20 cellular contexts compared by ENCODE assay signal in the genomic region with DNA sequence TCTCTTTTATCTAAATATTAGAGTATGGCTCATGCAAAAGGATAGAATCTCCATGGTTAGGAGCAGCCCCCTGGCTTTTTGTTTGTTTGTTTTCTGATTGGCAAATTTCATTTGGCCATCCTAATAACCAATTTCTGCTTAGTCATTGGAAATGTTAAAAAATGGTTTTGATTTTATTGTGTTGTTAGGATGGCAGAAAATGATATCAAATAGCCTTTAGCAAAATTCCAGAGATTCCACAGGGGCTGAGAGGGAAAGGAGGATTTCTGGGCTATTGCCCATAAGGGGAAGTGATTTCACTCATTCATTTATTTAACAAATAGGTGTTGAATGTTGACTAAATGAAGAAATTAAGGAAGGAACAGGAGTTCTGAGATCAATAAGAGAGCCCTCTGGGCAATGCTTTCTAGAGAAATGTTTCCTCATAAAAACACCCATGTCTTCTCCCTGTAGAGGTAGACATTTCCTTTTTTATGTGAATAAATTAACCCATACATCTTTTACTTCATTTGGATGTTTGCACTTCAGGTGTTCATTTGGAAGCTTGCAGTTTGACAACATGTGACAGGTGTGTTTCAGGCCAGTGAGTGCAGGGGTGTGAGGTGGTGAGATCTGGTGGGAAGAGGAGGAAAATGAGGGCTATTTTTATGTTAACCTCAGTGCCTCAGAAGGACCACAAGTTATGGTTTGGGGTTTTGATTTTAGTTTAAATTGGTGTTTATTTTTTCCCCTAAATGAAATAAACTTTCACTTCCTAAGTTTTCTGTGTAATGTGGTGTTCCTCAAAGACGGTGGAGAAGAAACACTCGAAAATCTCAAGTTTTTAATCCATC.
DNase-seq lines count a peak whose midpoint lies in the region; TF ChIP-seq lines count a peak whose summit lies in the region.
"Had no signal": no experiment of that assay in that cellular context is flagged by ENCODE, and none has a peak within 500 bp of the region (broad histone marks: within the 10 kb centered on the region; RNA-seq: fewer than 3 reads in every experiment).

No MANE protein-coding gene starts in this region.

- H3K4me3 ChIP-seq in GM12865 (ENCODE audit: low read depth, low read length): no peak overlapping the region
- H3K4me3 ChIP-seq: mucosa of descending colon, SJSA1 had no signal

- POLR2A ChIA-PET in GM10248 (lab: Yijun Ruan, JAX): no interaction called here

- DNase-seq in GM12865 (ENCODE audit: low read depth) (peak; percentile 14), M059J (ENCODE audit: low read depth) (peak; percentile 55), dedifferentiated amniotic fluid mesenchymal stem cell (ENCODE audit: extremely low spot score) (peak; percentile 51), renal cortical epithelial cell (ENCODE audit: low read depth) (peak; percentile 41), SK-N-DZ (ENCODE audit: low spot score) (no peak), NAMALWA (ENCODE audit: low spot score) (no peak), GM10248 (ENCODE audit: extremely low spot score) (no peak)
- DNase-seq: activated CD4-positive, alpha-beta T cell treated with anti-CD3 and anti-CD28 coated beads for 36 hours; activated naive CD4-positive, alpha-beta T cell treated with anti-CD3 and anti-CD28 coated beads for 36 hours; C1 segment of cervical spinal cord; DMS153; hippocampal formation; kidney glomerular epithelial cell; mucosa of descending colon; NCI-H1694 treated with DMSO at 0.1 percent for 48 hours; NCI-H510A; nucleus accumbens; right cardiac atrium; T1000 had no signal

- CTCF ChIA-PET in GM10248 (lab: Yijun Ruan, JAX): interaction anchor here (1.2 kb wide), 1 partner anchor 20 kb away, joined by 4 read pairs; no protein-coding TSS in a partner anchor

- TF ChIP-seq CTCF in GM12865 (IDR thresholded peaks at IDR 0.05; ENCODE audit: insufficient read depth, low read depth, low read length, missing control alignments) (no peak), GM10248 (IDR thresholded peaks at IDR 0.05; ENCODE audit: control extremely low read depth, extremely low read depth, low read depth, missing control alignments) (no peak)

Comparison
In these comparisons a context has a peak if more than half of its experiments do, and no peak if none do; other contexts are left out.
1. DNase-seq: peak in GM12865 (single experiment), M059J (single experiment), dedifferentiated amniotic fluid mesenchymal stem cell (single experiment) and renal cortical epithelial cell (single experiment); none in SK-N-DZ (single experiment), NAMALWA (single experiment) and GM10248 (single experiment).